1 cellular context compared by ENCODE assay signal in the genomic region with DNA sequence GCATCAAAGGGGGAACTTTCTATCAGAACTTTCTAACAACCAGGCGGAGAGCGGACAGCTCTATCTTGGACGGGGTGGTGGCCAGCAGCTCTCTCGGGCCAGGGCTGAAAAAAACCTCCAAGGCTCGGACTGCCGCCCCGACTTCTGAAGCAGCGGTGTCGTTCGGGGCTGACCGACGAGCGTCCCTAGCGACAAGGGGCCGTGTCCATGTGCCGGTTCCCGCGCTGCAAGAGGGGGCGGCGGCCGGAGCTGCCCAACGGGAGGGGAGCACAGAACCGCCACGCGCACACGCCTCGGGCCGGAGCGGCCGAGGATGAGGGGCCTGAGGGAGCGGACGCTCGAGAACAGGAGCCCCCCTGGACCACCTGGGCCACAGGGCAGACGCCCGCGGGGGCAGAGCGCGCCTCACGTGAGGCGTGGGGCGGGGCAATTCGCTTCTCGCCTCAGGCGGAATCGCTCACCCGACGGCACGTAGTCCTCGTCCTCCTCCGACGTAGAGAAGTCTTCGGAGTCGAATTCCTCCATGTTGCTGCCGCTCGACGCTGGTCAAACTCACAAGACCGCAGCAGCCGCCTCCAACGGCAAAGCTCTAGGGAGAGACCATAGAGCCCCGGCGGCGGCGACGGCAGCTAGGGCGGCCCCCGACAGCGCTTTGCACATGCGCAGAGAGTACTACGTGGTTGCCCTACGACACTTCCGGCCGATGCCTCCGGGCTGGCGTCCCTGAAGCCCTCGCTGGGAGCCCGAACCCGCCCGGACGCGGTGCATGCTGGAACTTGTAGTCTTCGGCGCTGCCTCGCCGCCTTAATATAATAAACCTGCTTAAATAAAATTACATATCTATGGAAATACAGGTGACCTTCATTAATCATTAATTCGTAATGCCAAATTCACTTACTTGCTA.
TF ChIP-seq lines count a peak whose summit lies in the region.

A gene (minus strand): TSS at position 676 of the 904 bp plus-strand sequence. CDS start 151 bp downstream, at position 525.

TF ChIP-seq in HepG2, 621 proteins besides CTCF, POLR2A, EP300 and RAD21 (continued from another document and continues in another):
- TF ChIP-seq, protein P1, sequence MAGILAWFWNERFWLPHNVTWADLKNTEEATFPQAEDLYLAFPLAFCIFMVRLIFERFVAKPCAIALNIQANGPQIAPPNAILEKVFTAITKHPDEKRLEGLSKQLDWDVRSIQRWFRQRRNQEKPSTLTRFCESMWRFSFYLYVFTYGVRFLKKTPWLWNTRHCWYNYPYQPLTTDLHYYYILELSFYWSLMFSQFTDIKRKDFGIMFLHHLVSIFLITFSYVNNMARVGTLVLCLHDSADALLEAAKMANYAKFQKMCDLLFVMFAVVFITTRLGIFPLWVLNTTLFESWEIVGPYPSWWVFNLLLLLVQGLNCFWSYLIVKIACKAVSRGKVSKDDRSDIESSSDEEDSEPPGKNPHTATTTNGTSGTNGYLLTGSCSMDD (CRISPR knock-in tag; IDR thresholded peaks at IDR 0.05), result peak; percentile 16; the same call in 1 of the 2 replicates
- TF ChIP-seq ZNF781 (CRISPR knock-in tag; IDR thresholded peaks at IDR 0.05; ENCODE audit: borderline replicate concordance, not compliant biosample characterization) (peak; percentile 98), MED8 (CRISPR knock-in tag; IDR thresholded peaks at IDR 0.05; ENCODE audit: insufficient replicate concordance) (peak; percentile 89), ZNF883 (CRISPR knock-in tag; IDR thresholded peaks at IDR 0.05; ENCODE audit: not compliant biosample characterization) (peak; percentile 100), MED1 (CRISPR knock-in tag; IDR thresholded peaks at IDR 0.05) (peak; percentile 66), TEAD3 (CRISPR knock-in tag; optimal IDR thresholded peaks at IDR 0.05; ENCODE audit: borderline replicate concordance) (peak; percentile 62), DPF2 (CRISPR knock-in tag; IDR thresholded peaks at IDR 0.05; ENCODE audit: borderline replicate concordance, low read depth) (0 out of 2 replicates have a peak, but pooled peaks have one; percentile 29), ZSCAN25 (CRISPR knock-in tag; IDR thresholded peaks at IDR 0.05) (peak; percentile 75; the same call in 1 of the 2 replicates), ZNF17 (CRISPR knock-in tag; IDR thresholded peaks at IDR 0.05) (no peak), SSRP1 (CRISPR knock-in tag; IDR thresholded peaks at IDR 0.05) (no peak), ZNF572 (CRISPR knock-in tag; IDR thresholded peaks at IDR 0.05) (peak; percentile 99), ARID2 (CRISPR knock-in tag; IDR thresholded peaks at IDR 0.05; ENCODE audit: borderline replicate concordance) (peak; percentile 100), CENPX (CRISPR knock-in tag; IDR thresholded peaks at IDR 0.05) (no peak), HOXA9 (CRISPR knock-in tag; IDR thresholded peaks at IDR 0.05; ENCODE audit: borderline replicate concordance) (peak; percentile 94), SATB2 (CRISPR knock-in tag; IDR thresholded peaks at IDR 0.05) (peak; percentile 94), SCMH1 (CRISPR knock-in tag; IDR thresholded peaks at IDR 0.05; ENCODE audit: borderline replicate concordance) (no peak), TSC22D2 (CRISPR knock-in tag; IDR thresholded peaks at IDR 0.05; ENCODE audit: borderline replicate concordance) (peak; percentile 95), ZNF343 (CRISPR knock-in tag; IDR thresholded peaks at IDR 0.05) (peak; percentile 94), ZNF33A (CRISPR knock-in tag; IDR thresholded peaks at IDR 0.05; ENCODE audit: borderline replicate concordance) (0 out of 2 replicates have a peak, but pooled peaks have one; percentile 23), ZNF12 (CRISPR knock-in tag; IDR thresholded peaks at IDR 0.05) (peak; percentile 25; the same call in 1 of the 2 replicates), CHD2 (IDR thresholded peaks at IDR 0.05; ENCODE audit: low read depth, low read length) (no peak; the same call in 1 of the 2 replicates), ZNF234 (CRISPR knock-in tag; conservative IDR thresholded peaks at IDR 0.05) (peak; percentile 86; the same call in 1 of the 2 replicates), MIXL1 (CRISPR knock-in tag; IDR thresholded peaks at IDR 0.05) (peak; percentile 41; the same call in 1 of the 2 replicates), RELA (CRISPR knock-in tag; IDR thresholded peaks at IDR 0.05) (no peak), AGO1 (IDR thresholded peaks at IDR 0.05; ENCODE audit: low read depth, low read length, poor library complexity, severe bottlenecking) (peak; percentile 65), TCF7L2 (IDR thresholded peaks at IDR 0.05; ENCODE audit: low read depth, low read length) (no peak), ZFAT (CRISPR knock-in tag; conservative IDR thresholded peaks at IDR 0.05) (peak; percentile 77; the same call in 1 of the 2 replicates), NR2C2 (CRISPR knock-in tag; IDR thresholded peaks at IDR 0.05; ENCODE audit: borderline replicate concordance) (peak; percentile 62), CREB1 (IDR thresholded peaks at IDR 0.05) (peak; percentile 86), CREB1 (CRISPR knock-in tag; IDR thresholded peaks at IDR 0.05) (peak; percentile 93)
- TF ChIP-seq, protein P2, sequence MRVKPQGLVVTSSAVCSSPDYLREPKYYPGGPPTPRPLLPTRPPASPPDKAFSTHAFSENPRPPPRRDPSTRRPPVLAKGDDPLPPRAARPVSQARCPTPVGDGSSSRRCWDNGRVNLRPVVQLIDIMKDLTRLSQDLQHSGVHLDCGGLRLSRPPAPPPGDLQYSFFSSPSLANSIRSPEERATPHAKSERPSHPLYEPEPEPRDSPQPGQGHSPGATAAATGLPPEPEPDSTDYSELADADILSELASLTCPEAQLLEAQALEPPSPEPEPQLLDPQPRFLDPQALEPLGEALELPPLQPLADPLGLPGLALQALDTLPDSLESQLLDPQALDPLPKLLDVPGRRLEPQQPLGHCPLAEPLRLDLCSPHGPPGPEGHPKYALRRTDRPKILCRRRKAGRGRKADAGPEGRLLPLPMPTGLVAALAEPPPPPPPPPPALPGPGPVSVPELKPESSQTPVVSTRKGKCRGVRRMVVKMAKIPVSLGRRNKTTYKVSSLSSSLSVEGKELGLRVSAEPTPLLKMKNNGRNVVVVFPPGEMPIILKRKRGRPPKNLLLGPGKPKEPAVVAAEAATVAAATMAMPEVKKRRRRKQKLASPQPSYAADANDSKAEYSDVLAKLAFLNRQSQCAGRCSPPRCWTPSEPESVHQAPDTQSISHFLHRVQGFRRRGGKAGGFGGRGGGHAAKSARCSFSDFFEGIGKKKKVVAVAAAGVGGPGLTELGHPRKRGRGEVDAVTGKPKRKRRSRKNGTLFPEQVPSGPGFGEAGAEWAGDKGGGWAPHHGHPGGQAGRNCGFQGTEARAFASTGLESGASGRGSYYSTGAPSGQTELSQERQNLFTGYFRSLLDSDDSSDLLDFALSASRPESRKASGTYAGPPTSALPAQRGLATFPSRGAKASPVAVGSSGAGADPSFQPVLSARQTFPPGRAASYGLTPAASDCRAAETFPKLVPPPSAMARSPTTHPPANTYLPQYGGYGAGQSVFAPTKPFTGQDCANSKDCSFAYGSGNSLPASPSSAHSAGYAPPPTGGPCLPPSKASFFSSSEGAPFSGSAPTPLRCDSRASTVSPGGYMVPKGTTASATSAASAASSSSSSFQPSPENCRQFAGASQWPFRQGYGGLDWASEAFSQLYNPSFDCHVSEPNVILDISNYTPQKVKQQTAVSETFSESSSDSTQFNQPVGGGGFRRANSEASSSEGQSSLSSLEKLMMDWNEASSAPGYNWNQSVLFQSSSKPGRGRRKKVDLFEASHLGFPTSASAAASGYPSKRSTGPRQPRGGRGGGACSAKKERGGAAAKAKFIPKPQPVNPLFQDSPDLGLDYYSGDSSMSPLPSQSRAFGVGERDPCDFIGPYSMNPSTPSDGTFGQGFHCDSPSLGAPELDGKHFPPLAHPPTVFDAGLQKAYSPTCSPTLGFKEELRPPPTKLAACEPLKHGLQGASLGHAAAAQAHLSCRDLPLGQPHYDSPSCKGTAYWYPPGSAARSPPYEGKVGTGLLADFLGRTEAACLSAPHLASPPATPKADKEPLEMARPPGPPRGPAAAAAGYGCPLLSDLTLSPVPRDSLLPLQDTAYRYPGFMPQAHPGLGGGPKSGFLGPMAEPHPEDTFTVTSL (CRISPR knock-in tag; IDR thresholded peaks at IDR 0.05; ENCODE audit: borderline replicate concordance), result no peak
- TF ChIP-seq, protein P3, sequence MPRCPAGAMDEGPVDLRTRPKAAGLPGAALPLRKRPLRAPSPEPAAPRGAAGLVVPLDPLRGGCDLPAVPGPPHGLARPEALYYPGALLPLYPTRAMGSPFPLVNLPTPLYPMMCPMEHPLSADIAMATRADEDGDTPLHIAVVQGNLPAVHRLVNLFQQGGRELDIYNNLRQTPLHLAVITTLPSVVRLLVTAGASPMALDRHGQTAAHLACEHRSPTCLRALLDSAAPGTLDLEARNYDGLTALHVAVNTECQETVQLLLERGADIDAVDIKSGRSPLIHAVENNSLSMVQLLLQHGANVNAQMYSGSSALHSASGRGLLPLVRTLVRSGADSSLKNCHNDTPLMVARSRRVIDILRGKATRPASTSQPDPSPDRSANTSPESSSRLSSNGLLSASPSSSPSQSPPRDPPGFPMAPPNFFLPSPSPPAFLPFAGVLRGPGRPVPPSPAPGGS (CRISPR knock-in tag; IDR thresholded peaks at IDR 0.05), result peak; percentile 98
- TF ChIP-seq, protein P4, sequence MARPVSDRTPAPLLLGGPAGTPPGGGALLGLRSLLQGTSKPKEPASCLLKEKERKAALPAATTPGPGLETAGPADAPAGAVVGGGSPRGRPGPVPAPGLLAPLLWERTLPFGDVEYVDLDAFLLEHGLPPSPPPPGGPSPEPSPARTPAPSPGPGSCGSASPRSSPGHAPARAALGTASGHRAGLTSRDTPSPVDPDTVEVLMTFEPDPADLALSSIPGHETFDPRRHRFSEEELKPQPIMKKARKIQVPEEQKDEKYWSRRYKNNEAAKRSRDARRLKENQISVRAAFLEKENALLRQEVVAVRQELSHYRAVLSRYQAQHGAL (CRISPR knock-in tag; IDR thresholded peaks at IDR 0.05; ENCODE audit: not compliant biosample characterization), result peak; percentile 85
- TF ChIP-seq, protein P5, sequence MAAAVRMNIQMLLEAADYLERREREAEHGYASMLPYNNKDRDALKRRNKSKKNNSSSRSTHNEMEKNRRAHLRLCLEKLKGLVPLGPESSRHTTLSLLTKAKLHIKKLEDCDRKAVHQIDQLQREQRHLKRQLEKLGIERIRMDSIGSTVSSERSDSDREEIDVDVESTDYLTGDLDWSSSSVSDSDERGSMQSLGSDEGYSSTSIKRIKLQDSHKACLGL (CRISPR knock-in tag; IDR thresholded peaks at IDR 0.05), result peak; percentile 100
- TF ChIP-seq, protein P6, sequence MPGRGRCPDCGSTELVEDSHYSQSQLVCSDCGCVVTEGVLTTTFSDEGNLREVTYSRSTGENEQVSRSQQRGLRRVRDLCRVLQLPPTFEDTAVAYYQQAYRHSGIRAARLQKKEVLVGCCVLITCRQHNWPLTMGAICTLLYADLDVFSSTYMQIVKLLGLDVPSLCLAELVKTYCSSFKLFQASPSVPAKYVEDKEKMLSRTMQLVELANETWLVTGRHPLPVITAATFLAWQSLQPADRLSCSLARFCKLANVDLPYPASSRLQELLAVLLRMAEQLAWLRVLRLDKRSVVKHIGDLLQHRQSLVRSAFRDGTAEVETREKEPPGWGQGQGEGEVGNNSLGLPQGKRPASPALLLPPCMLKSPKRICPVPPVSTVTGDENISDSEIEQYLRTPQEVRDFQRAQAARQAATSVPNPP (CRISPR knock-in tag; IDR thresholded peaks at IDR 0.05), result peak; percentile 99
- TF ChIP-seq, protein P7, sequence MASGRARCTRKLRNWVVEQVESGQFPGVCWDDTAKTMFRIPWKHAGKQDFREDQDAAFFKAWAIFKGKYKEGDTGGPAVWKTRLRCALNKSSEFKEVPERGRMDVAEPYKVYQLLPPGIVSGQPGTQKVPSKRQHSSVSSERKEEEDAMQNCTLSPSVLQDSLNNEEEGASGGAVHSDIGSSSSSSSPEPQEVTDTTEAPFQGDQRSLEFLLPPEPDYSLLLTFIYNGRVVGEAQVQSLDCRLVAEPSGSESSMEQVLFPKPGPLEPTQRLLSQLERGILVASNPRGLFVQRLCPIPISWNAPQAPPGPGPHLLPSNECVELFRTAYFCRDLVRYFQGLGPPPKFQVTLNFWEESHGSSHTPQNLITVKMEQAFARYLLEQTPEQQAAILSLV (CRISPR knock-in tag; IDR thresholded peaks at IDR 0.05; ENCODE audit: borderline replicate concordance), result peak; percentile 72; the same call in 1 of the 2 replicates
- TF ChIP-seq, protein P8, sequence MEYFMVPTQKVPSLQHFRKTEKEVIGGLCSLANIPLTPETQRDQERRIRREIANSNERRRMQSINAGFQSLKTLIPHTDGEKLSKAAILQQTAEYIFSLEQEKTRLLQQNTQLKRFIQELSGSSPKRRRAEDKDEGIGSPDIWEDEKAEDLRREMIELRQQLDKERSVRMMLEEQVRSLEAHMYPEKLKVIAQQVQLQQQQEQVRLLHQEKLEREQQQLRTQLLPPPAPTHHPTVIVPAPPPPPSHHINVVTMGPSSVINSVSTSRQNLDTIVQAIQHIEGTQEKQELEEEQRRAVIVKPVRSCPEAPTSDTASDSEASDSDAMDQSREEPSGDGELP (IDR thresholded peaks at IDR 0.05; ENCODE audit: borderline replicate concordance, low read depth), result no peak; the same call in 1 of the 2 replicates
- TF ChIP-seq, protein P9, sequence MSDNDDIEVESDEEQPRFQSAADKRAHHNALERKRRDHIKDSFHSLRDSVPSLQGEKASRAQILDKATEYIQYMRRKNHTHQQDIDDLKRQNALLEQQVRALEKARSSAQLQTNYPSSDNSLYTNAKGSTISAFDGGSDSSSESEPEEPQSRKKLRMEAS (IDR thresholded peaks at IDR 0.05), result peak; percentile 100
- TF ChIP-seq, protein P10, sequence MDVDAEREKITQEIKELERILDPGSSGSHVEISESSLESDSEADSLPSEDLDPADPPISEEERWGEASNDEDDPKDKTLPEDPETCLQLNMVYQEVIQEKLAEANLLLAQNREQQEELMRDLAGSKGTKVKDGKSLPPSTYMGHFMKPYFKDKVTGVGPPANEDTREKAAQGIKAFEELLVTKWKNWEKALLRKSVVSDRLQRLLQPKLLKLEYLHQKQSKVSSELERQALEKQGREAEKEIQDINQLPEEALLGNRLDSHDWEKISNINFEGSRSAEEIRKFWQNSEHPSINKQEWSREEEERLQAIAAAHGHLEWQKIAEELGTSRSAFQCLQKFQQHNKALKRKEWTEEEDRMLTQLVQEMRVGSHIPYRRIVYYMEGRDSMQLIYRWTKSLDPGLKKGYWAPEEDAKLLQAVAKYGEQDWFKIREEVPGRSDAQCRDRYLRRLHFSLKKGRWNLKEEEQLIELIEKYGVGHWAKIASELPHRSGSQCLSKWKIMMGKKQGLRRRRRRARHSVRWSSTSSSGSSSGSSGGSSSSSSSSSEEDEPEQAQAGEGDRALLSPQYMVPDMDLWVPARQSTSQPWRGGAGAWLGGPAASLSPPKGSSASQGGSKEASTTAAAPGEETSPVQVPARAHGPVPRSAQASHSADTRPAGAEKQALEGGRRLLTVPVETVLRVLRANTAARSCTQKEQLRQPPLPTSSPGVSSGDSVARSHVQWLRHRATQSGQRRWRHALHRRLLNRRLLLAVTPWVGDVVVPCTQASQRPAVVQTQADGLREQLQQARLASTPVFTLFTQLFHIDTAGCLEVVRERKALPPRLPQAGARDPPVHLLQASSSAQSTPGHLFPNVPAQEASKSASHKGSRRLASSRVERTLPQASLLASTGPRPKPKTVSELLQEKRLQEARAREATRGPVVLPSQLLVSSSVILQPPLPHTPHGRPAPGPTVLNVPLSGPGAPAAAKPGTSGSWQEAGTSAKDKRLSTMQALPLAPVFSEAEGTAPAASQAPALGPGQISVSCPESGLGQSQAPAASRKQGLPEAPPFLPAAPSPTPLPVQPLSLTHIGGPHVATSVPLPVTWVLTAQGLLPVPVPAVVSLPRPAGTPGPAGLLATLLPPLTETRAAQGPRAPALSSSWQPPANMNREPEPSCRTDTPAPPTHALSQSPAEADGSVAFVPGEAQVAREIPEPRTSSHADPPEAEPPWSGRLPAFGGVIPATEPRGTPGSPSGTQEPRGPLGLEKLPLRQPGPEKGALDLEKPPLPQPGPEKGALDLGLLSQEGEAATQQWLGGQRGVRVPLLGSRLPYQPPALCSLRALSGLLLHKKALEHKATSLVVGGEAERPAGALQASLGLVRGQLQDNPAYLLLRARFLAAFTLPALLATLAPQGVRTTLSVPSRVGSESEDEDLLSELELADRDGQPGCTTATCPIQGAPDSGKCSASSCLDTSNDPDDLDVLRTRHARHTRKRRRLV (CRISPR knock-in tag; IDR thresholded peaks at IDR 0.05), result peak; percentile 48; the same call in 1 of the 2 replicates
